Comparison of ENCODE assay signal across 9 cellular contexts in the genomic region with DNA sequence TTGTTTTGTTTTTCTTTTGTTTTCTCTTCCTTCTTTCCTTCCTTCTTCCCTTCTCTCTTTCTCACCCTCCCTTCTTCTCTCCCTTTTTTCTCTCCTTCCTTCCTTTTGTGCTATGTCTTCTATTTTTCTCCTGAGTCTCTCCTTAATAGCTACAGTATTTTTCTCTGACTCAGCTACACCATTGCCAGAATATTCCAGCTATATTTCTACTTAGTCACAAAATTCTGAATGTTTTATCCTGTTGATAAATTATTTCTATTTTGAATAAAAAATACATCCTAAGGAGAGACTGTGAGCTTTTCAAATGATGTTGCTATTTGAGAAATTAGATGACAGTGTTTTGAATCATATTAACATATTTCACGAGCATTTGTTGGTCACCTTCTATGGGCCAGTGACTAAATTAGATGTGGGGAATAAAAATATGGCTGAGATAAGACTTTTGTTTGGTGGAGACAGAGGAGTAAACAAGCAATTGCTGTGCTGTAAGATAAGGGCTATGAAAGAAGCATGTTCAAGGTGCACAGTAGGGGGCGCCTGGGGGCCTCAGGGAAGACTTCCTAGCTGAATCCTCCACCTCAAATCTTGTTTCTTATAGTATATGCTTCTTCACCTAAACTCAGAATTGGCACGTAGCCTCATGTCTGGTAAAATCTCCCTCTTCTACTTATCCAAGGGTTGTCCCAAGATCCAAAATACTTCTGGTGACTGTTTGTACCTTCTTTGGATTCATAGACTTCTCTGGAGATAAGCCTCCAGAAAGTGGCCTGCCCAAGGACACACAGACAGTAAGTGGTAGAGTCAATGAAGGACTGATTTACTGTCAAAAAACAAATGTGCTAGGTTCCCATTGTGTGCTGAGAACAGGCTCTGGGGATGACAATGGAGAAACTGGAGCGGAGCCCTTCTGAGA.
A peak's percentile ranks its signal among the peaks of the same experiment; 100 is the strongest.
DNase-seq lines count a peak whose midpoint lies in the region; ATAC-seq lines count a peak whose summit lies in the region.
"Had no signal": no experiment of that assay in that cellular context is flagged by ENCODE, and none has a peak within 500 bp of the region (broad histone marks: within the 10 kb centered on the region; RNA-seq: fewer than 3 reads in every experiment).

No MANE protein-coding gene starts in this region.

- no peak for ATAC-seq in GM18870 (IDR thresholded peaks at IDR 0.05; ENCODE audit: unreplicated experiment)
- no peak for ATAC-seq in GM21423 (IDR thresholded peaks at IDR 0.05; ENCODE audit: unreplicated experiment)
- ATAC-seq: activated naive CD4-positive, alpha-beta T cell treated with anti-CD3 and anti-CD28 coated beads, Interleukin-2, amount 50 U/mL, for 72 hours had no signal

- DNase-seq in NCI-H1694 treated with DMSO at 0.1 percent for 48 hours (lab: John Stamatoyannopoulos, UW) (peak; percentile 33), NCI-H1694 (lab: John Stamatoyannopoulos, UW) (no peak), NCI-H69 (lab: John Stamatoyannopoulos, UW) (peak; percentile 79), activated T-cell treated with anti-CD3 and anti-CD28 coated beads for 24 hours (ENCODE audit: low read depth) (peak; percentile 23), head of caudate nucleus (peak in 35 of 42 donors; percentile 7 to 72 (median 36))
- DNase-seq in stimulated activated CD4-positive, alpha-beta T cell treated with anti-CD3 and anti-CD28 coated beads, TNF-alpha, amount 100 ng/mL, for 48 hours (ENCODE audit: low read depth in 3 of 3): peak; percentile 21 to 44 (median 28)

- intact Hi-C loops in head of caudate nucleus (cut with DNase I): no loop called here
